Comparison of ENCODE assay signal across 1 cellular context in genomic region chr1:229205854-229206253, GRCh38.
TF ChIP-seq lines count a peak whose summit lies in the region.

No MANE protein-coding gene starts in this region.

TF ChIP-seq in GM23338, 12 proteins besides CTCF, POLR2A, EP300 and RAD21 (continued from another document):
- no peak for TF ChIP-seq ZNF462 (CRISPR knock-in tag; IDR thresholded peaks at IDR 0.05)
TF ChIP-seq in GM23338: peak in this region for 0.
